Comparison of ENCODE assay signal across 22 cellular contexts in the genomic region with DNA sequence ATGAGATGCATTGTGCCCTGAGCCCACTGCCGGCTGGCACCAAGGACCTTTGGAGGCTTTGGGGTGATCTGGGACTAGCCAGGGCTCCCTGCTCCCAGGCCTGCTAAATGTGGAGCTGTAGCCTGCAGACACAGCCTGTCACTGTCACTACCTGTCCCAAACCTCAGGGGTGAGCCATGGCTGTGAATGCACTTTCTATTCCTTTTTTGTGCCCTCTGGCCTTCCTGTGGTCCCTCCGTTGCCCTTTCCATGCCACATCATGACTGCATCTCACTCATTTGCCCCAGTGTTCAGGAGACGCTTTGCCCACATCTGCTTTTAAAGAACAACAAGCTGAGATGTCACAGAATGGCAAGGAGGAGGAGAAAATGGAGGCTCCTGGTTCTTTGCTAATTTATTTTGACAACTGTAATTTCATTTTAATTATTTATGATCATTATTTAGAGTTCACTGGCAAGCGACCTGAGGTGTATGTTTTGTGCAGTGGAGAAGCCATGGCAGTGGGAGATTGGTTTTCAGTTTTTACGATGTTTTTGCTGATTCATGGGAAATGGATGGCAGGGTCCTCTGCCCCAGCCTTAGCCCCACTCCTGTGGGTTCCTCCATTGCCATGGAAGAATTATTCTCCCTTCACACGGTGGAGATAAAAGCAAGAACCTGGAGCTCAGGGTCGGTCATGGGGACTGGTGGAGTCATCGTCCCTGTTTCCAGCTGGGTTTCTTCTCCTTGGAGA.
"Had no signal": no experiment of that assay in that cellular context is flagged by ENCODE, and none has a peak within 500 bp of the region (broad histone marks: within the 10 kb centered on the region; RNA-seq: fewer than 3 reads in every experiment).

No MANE protein-coding gene starts in this region.

- DNase-seq: activated CD4-positive, alpha-beta T cell treated with anti-CD3 and anti-CD28 coated beads for 1 hour; activated CD4-positive, alpha-beta T cell treated with anti-CD3 and anti-CD28 coated beads, Interleukin-2, amount 50 U/mL, for 1 hour; activated T-cell treated with anti-CD3 and anti-CD28 coated beads, Interleukin-2, amount 50 U/mL, for 1 hour; brain microvascular endothelial cell; caudate nucleus; effector CD4-positive, alpha-beta T cell; foreskin melanocyte; left ventricle myocardium inferior; nucleus accumbens; stimulated activated CD4-positive, alpha-beta T cell treated with anti-CD3 and anti-CD28 coated beads, Interleukin-2, amount 100 ng/mL, for 48 hours; stimulated activated CD8-positive, alpha-beta memory T cell treated with anti-CD3 and anti-CD28 coated beads, Interleukin-4, amount 100 ng/mL, for 48 hours; stimulated activated naive CD8-positive, alpha-beta T cell treated with anti-CD3 and anti-CD28 coated beads, Interleukin-15, Interleukin-2, amounts not matched to agents 100 U/mL and 50 U/mL, for 24 hours; substantia nigra; T-cell; thyroid gland; WERI-Rb-1 had no signal

- H3K9ac ChIP-seq: parathyroid adenoma had no signal

- H3K36me3 ChIP-seq: brain microvascular endothelial cell, left ventricle myocardium inferior, thyroid gland, WERI-Rb-1 had no signal

- ATAC-seq: activated naive CD4-positive, alpha-beta T cell treated with anti-CD3 and anti-CD28 coated beads, Interleukin-2, amount 50 U/mL, for 72 hours; naive thymus-derived CD8-positive, alpha-beta T cell; sciatic nerve; stimulated activated naive CD8-positive, alpha-beta T cell treated with anti-CD3 and anti-CD28 coated beads, Interleukin-15, Interleukin-2, amounts not matched to agents 100 U/mL and 50 U/mL, for 24 hours; T-cell had no signal

- H3K79me2 ChIP-seq: parathyroid adenoma had no signal

- H3K4me3 ChIP-seq: left ventricle myocardium inferior, smooth muscle cell, thyroid gland had no signal

- H2AFZ ChIP-seq: parathyroid adenoma had no signal

- H3K27ac ChIP-seq: brain microvascular endothelial cell, left ventricle myocardium inferior, parathyroid adenoma, thyroid gland, WERI-Rb-1 had no signal

- H3K4me2 ChIP-seq: smooth muscle cell had no signal

- FAIRE-seq: TTC549 had no signal

- H3K4me1 ChIP-seq: parathyroid adenoma had no signal

- H3K9me3 ChIP-seq: left ventricle myocardium inferior, thyroid gland had no signal

- H3K27me3 ChIP-seq: thyroid gland had no signal
